In the genomic region with DNA sequence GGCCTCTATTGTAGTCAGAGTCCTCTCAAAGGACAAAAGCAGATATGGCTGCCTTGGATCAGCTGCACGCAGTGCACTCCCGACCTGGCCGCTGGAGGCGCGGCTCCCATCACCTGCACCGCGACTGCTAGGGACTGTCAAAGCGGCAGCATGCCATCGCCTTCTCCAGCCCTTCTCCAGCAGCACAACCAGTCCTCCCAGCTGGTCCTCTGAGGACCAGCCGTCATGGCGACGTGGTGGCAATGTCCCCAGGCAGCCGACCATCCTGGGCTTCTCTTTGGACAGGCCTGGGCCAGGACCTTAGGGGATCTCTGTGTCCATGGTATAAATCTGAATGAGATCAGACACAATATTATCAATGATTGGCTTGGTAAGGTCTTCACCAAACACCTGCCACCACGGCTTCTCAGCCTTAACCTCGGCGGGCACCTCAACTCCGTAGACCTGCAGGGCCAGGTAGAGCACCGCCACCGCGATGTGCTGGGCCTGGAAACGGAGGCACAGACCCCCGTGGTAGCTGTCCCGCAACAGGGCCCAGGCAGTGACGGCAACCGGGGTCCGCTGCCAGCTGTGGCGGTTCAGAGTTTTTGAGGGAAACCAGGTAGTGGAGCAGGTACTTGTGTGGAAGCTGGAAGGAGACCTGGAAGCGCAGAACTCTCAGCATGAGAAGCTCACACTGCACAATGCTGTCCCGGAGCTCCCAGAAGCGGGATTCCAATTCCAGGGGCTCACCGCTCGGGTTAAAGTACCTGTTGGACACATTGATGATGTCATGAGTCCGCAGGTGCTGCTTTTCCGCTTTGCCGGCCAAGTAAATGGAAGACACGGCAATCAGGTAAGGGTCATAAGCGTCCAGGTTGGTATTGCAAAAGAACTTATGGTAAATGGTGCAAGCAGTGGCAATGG, we compare ENCODE assay signal across 14 cellular contexts.
"Had no signal": no experiment of that assay in that cellular context is flagged by ENCODE, and none has a peak within 500 bp of the region (broad histone marks: within the 10 kb centered on the region; RNA-seq: fewer than 3 reads in every experiment).

No MANE protein-coding gene starts in this region.

- H3K27ac ChIP-seq: foreskin keratinocyte had no signal

- H3K4me3 ChIP-seq: right atrium auricular region had no signal

- H3K27ac Mint-ChIP-seq: activated CD4-positive, alpha-beta memory T cell treated with anti-CD3 and anti-CD28 coated beads for 36 hours; activated CD4-positive, alpha-beta T cell treated with anti-CD3 and anti-CD28 coated beads for 36 hours; activated CD8-positive, alpha-beta memory T cell treated with anti-CD3 and anti-CD28 coated beads, Interleukin-2, amount 10 ng/mL, durations not matched to agents 7 days and 5 days; activated naive CD8-positive, alpha-beta T cell; progenitor cell of endocrine pancreas had no signal

- H3K4me1 ChIP-seq: foreskin keratinocyte had no signal

- H3K27me3 Mint-ChIP-seq: activated CD4-positive, alpha-beta memory T cell treated with anti-CD3 and anti-CD28 coated beads for 36 hours; activated CD4-positive, alpha-beta T cell treated with anti-CD3 and anti-CD28 coated beads for 36 hours; activated naive CD8-positive, alpha-beta T cell; stimulated activated naive CD8-positive, alpha-beta T cell treated with anti-CD3 and anti-CD28 coated beads, Interleukin-15, amount 100 ng/mL, for 72 hours had no signal

- H3K27me3 ChIP-seq: foreskin keratinocyte, right atrium auricular region had no signal

- H3K4me3 Mint-ChIP-seq: activated CD4-positive, alpha-beta memory T cell treated with anti-CD3 and anti-CD28 coated beads for 36 hours; activated CD4-positive, alpha-beta T cell treated with anti-CD3 and anti-CD28 coated beads for 36 hours; activated CD8-positive, alpha-beta memory T cell treated with anti-CD3 and anti-CD28 coated beads, Interleukin-2, amount 10 ng/mL, durations not matched to agents 7 days and 5 days; activated naive CD8-positive, alpha-beta T cell; stimulated activated naive CD8-positive, alpha-beta T cell treated with anti-CD3 and anti-CD28 coated beads, Interleukin-15, amount 100 ng/mL, for 72 hours had no signal

- H3K36me3 Mint-ChIP-seq: activated CD4-positive, alpha-beta memory T cell treated with anti-CD3 and anti-CD28 coated beads for 36 hours; activated naive CD8-positive, alpha-beta T cell had no signal

- DNase-seq: activated CD4-positive, alpha-beta memory T cell treated with anti-CD3 and anti-CD28 coated beads for 36 hours; activated CD4-positive, alpha-beta T cell treated with anti-CD3 and anti-CD28 coated beads for 36 hours; activated CD8-positive, alpha-beta memory T cell treated with anti-CD3 and anti-CD28 coated beads, Interleukin-2, amount 10 ng/mL, durations not matched to agents 7 days and 5 days; activated T-cell treated with anti-CD3 and anti-CD28 coated beads, Interleukin-2, amount 50 U/mL, for 1 hour; amniotic stem cell; effector CD4-positive, alpha-beta T cell; foreskin keratinocyte; nucleus accumbens; small intestine; stimulated activated naive CD8-positive, alpha-beta T cell treated with anti-CD3 and anti-CD28 coated beads, Interleukin-15, amount 100 ng/mL, for 72 hours; T-helper 2 cell had no signal

- ATAC-seq: activated CD4-positive, alpha-beta T cell treated with anti-CD3 and anti-CD28 coated beads for 36 hours; activated CD8-positive, alpha-beta memory T cell treated with anti-CD3 and anti-CD28 coated beads, Interleukin-2, amount 10 ng/mL, durations not matched to agents 7 days and 5 days; foreskin keratinocyte; stimulated activated naive CD8-positive, alpha-beta T cell treated with anti-CD3 and anti-CD28 coated beads, Interleukin-15, amount 100 ng/mL, for 72 hours had no signal
